In the genomic region with DNA sequence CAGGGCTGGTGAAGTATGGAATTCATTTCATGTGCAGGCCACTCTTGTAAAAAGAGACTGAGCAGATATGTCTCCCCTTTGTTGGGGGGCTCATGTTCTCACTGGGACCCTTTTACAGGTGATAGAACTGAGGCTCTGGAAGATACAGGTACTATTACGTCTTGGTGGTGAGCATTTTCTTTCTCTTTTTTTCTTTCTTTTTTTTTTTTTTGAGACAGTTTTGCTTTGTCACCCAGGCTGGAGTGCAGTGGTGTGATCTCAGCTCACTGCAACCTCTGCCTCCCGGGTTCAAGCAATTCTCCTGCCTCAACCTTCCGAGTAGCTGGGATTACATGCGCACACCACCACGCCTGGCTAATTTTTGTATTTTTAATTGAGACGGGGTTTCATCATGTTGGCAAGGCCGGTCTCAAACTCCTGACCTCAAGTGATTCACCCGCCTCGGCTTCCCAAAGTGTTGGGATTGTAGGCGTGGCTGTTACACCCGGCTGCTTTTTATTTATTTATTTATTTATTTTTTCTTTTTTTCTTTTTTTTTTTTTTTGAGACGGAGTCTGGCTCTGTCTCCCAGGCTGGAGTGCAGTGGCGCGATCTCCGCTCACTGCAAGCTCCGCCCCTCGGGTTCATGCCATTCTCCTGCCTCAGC, we compare ENCODE assay signal across 8 cellular contexts. TPM values are rescaled to one million over a fixed set of nuclear protein-coding genes. Genes with fewer than 3 reads are reported as not detected.
DNase-seq lines count a peak whose midpoint lies in the region; FAIRE-seq and TF ChIP-seq lines count a peak whose summit lies in the region.
"Not testable (repeated sequence)": the region's sequence is repeated elsewhere in the genome, so short reads cannot be mapped to it uniquely, and the experiment has no call there.

No MANE protein-coding gene starts in this region.

- not testable (repeated sequence) for TF ChIP-seq CTCF in H1 (IDR thresholded peaks at IDR 0.05; ENCODE audit: control extremely low read depth in 1 of 3, insufficient read depth in 1 of 3, low read depth in 1 of 3, low read length in 3 of 3)

- not testable (repeated sequence) for H4K5ac ChIP-seq in H1 (ENCODE audit: insufficient read length, low read depth, low read length)

- H3F3A ChIP-seq in GM23248 (ENCODE audit: insufficient read depth) = not testable (repeated sequence)

- not testable (repeated sequence) for H2BK15ac ChIP-seq in H1 (ENCODE audit: low read length); mesenchymal stem cell (ENCODE audit: low read depth, poor library complexity, severe bottlenecking)

- TF ChIP-seq EP300 in H1 (IDR thresholded peaks at IDR 0.05; ENCODE audit: borderline replicate concordance in 1 of 2, low read depth in 2 of 2, low read length in 2 of 2) = not testable (repeated sequence)

- not testable (repeated sequence) for H2AFZ ChIP-seq in GM23248; H1 (ENCODE audit: low read length); mesenchymal stem cell (ENCODE audit: low read depth, low read length)

- not testable (repeated sequence) for TF ChIP-seq RAD21 in H1 (IDR thresholded peaks at IDR 0.05 in 1 of 2, conservative IDR thresholded peaks at IDR 0.05 in 1 of 2; ENCODE audit: low read depth in 2 of 2, low read length in 2 of 2)

- peaks cover 24 to 32% (median 31%) of the 10 kb centered on the region in 11 experiments for H3K27me3 ChIP-seq in BLaER1 treated with 17β-estradiol and CSF1 and Interleukin-3, amounts not matched to agents 10 nM and 100 nM
- not testable (repeated sequence) for H3K27me3 ChIP-seq in GM23248 (replicated peaks; ENCODE audit: insufficient read depth); HUES6 (ENCODE audit: control insufficient read depth, insufficient read depth, low read length); H1 (replicated peaks in 1 of 4; ENCODE audit: control insufficient read depth in 3 of 4, extremely low read depth in 1 of 4, insufficient read depth in 3 of 4, low read length in 3 of 4); iPS DF 6.9 (ENCODE audit: control insufficient read depth, insufficient read depth, low read length); mesenchymal stem cell (ENCODE audit: control insufficient read depth in 1 of 2, insufficient read depth in 1 of 2, low read length in 2 of 2)

- H2BK12ac ChIP-seq in H1 (ENCODE audit: low read depth, low read length); mesenchymal stem cell (ENCODE audit: low read length in 2 of 2): not testable (repeated sequence)

- in situ Hi-C loops in GM23248 (cut with MboI) = not testable (repeated sequence)

- not testable (repeated sequence) for H2BK120ac ChIP-seq in H1 (replicated peaks; ENCODE audit: low read depth, low read length); mesenchymal stem cell (ENCODE audit: low read depth, low read length)

- H3K9me2 ChIP-seq in GM23248 (ENCODE audit: insufficient read depth) = not testable (repeated sequence)

- H4K91ac ChIP-seq in H1 (replicated peaks; ENCODE audit: insufficient read length, low read length); mesenchymal stem cell (ENCODE audit: low read length): not testable (repeated sequence)

- H3K18ac ChIP-seq in H1 (ENCODE audit: extremely low read depth, low read length) = peak overlapping the region; percentile 75; the same call in 1 of the 2 replicates
- H3K18ac ChIP-seq in mesenchymal stem cell (ENCODE audit: low read depth in 1 of 2, low read length in 2 of 2) = not testable (repeated sequence)

- H3K27ac ChIP-seq in BLaER1 treated with 17β-estradiol and CSF1 and Interleukin-3, amounts not matched to agents 10 nM and 100 nM; GM23248; H1 (ENCODE audit: low read depth, low read length); iPS DF 6.9 (ENCODE audit: low read length); mesenchymal stem cell (ENCODE audit: low read length, poor library complexity, severe bottlenecking): not testable (repeated sequence)
- H3K27ac ChIP-seq in HUES6 (ENCODE audit: low read depth, low read length) = peak overlapping the region; percentile 58; the same call in 1 of the 2 replicates
- H3K27ac ChIP-seq in SK-N-MC = peak overlapping the region; percentile 72; the same call in 1 of the 2 replicates

- not testable (repeated sequence) for H3K14ac ChIP-seq in H1 (ENCODE audit: insufficient read length); mesenchymal stem cell (ENCODE audit: low read length in 2 of 2)

- 60 to 68% methylated on average over 16 to 17 of the region's 17 CpGs for WGBS in GM23248 (ENCODE audit: low coverage in 1 of 2, low lambda C conversion rate in 2 of 2, missing lambda C conversion rate in 2 of 2), 2 experiments
- WGBS in H1 (ENCODE audit: extremely low coverage in 1 of 2, insufficient coverage in 1 of 2, insufficient read length in 1 of 2, insufficient replicate concordance in 2 of 2, low coverage in 1 of 2, low lambda C conversion rate in 2 of 2, missing lambda C conversion rate in 1 of 2), 2 experiments = 78% methylated on average over 11 of the region's 17 CpGs; no CpG with 5 or more reads in 1 of the 2 experiments
- no CpG with 5 or more reads among the region's 17 CpGs for WGBS in iPS DF 6.9 (ENCODE audit: insufficient coverage, insufficient read length)
- 92% methylated on average over 12 of the region's 17 CpGs for WGBS in mesenchymal stem cell

- H3K36me3 ChIP-seq in BLaER1 treated with 17β-estradiol and CSF1 and Interleukin-3, amounts not matched to agents 10 nM and 100 nM; GM23248 (ENCODE audit: low read depth); SK-N-MC (ENCODE audit: insufficient read depth, low read length); mesenchymal stem cell (ENCODE audit: control insufficient read depth in 1 of 2, insufficient read depth in 2 of 2, low read depth in 1 of 2, low read length in 2 of 2): not testable (repeated sequence)
- H3K36me3 ChIP-seq in HUES6 (ENCODE audit: control insufficient read depth, insufficient read depth, low read length) = peaks cover 69% of the 10 kb centered on the region
- H3K36me3 ChIP-seq in H1 (ENCODE audit: control insufficient read depth in 2 of 4, insufficient read depth in 4 of 4, low read length in 3 of 4) = peaks cover 9 to 74% (median 25%) of the 10 kb centered on the region in 4 experiments
- peaks cover 24% of the 10 kb centered on the region for H3K36me3 ChIP-seq in iPS DF 6.9 (ENCODE audit: control insufficient read depth, insufficient read depth, low read length)

- not testable (repeated sequence) for H3K9me3 ChIP-seq in BLaER1 treated with 17β-estradiol and CSF1 and Interleukin-3, amounts not matched to agents 10 nM and 100 nM (replicated peaks in 1 of 11); GM23248 (ENCODE audit: low read depth); HUES6 (ENCODE audit: control insufficient read depth, insufficient read depth, low read depth, low read length); SK-N-MC (ENCODE audit: low read depth, low read length); H1 (ENCODE audit: insufficient read depth in 2 of 2, low read depth in 1 of 2, low read length in 1 of 2); iPS DF 6.9 (ENCODE audit: control insufficient read depth, insufficient read depth, low read length); mesenchymal stem cell (ENCODE audit: control insufficient read depth, low read length)

- DNase-seq in GM23248 = peak; percentile 66
- not testable (repeated sequence) for DNase-seq in SK-N-MC (ENCODE audit: low read depth, low spot score); H1 (ENCODE audit: low read depth in 1 of 2, low spot score in 2 of 2); iPS DF 6.9 (ENCODE audit: low read depth, low spot score); mesenchymal stem cell
- peak; percentile 88 for DNase-seq in renal cortical epithelial cell (ENCODE audit: low read depth)

- peaks cover 18 to 42% (median 34%) of the 10 kb centered on the region in 10 experiments for H3K4me1 ChIP-seq in BLaER1 treated with 17β-estradiol and CSF1 and Interleukin-3, amounts not matched to agents 10 nM and 100 nM
- not testable (repeated sequence) for H3K4me1 ChIP-seq in GM23248 (ENCODE audit: insufficient read depth); iPS DF 6.9 (ENCODE audit: control insufficient read depth, insufficient read depth, low read length)
- H3K4me1 ChIP-seq in HUES6 (ENCODE audit: control insufficient read depth, insufficient read depth, low read length) (peaks cover 56% of the 10 kb centered on the region), H1 (replicated peaks in 1 of 4; ENCODE audit: control insufficient read depth in 3 of 4, insufficient read depth in 4 of 4, low read length in 3 of 4) (peaks cover 14 to 27% (median 22%) of the 10 kb centered on the region in 4 experiments), mesenchymal stem cell (ENCODE audit: control insufficient read depth, insufficient read depth, low read depth, low read length) (peaks cover 20% of the 10 kb centered on the region)

- H3K23ac ChIP-seq in H1 (ENCODE audit: insufficient read length); mesenchymal stem cell (ENCODE audit: low read length in 2 of 2): not testable (repeated sequence)

- H3K56ac ChIP-seq in H1 (replicated peaks; ENCODE audit: insufficient read length, low read depth, low read length) = not testable (repeated sequence)

- not testable (repeated sequence) for H3K79me2 ChIP-seq in GM23248 (ENCODE audit: insufficient read depth)
- peaks cover 71 to 90% of the 10 kb centered on the region in 2 experiments for H3K79me2 ChIP-seq in H1 (ENCODE audit: control insufficient read depth in 1 of 2, insufficient read depth in 2 of 2, low read length in 2 of 2)

- H3K79me1 ChIP-seq in H1 (ENCODE audit: low read depth, low read length) = not testable (repeated sequence)
- peaks cover 25% of the 10 kb centered on the region for H3K79me1 ChIP-seq in mesenchymal stem cell (replicated peaks; ENCODE audit: low read length, poor library complexity, severe bottlenecking)

- TF ChIP-seq POLR2A in H1 (IDR thresholded peaks at IDR 0.05; ENCODE audit: control extremely low read depth in 1 of 2, low read depth in 2 of 2, low read length in 2 of 2) = not testable (repeated sequence)

- not testable (repeated sequence) for H3K9ac ChIP-seq in BLaER1 treated with 17β-estradiol and CSF1 and Interleukin-3, amounts not matched to agents 10 nM and 100 nM; GM23248; SK-N-MC (ENCODE audit: insufficient read length); H1 (replicated peaks in 1 of 4; ENCODE audit: extremely low read depth in 1 of 4, low read depth in 3 of 4, low read length in 3 of 4)
- H3K9ac ChIP-seq in HUES6 (ENCODE audit: low read length) (peak overlapping the region; percentile 95), mesenchymal stem cell (ENCODE audit: low read length) (peak overlapping the region; percentile 18)

- CTCF ChIA-PET in H1 (lab: Charles Lee; ENCODE audit: partially characterized antibody) = interaction anchor here (0.6 to 5.9 kb wide), 10 partner anchors 10 to 100 kb away, joined by 3 to 70 read pairs (median 10); a partner anchor contains a TSS

- peak overlapping the region in 9 of 11 experiments; percentile 0 to 100 (median 99); a peak in 12 of 22 replicates for H3K4me2 ChIP-seq in BLaER1 treated with 17β-estradiol and CSF1 and Interleukin-3, amounts not matched to agents 10 nM and 100 nM
- peak overlapping the region; percentile 49 for H3K4me2 ChIP-seq in GM23248 (ENCODE audit: unreplicated experiment)
- H3K4me2 ChIP-seq in H1 (ENCODE audit: insufficient read depth in 1 of 2, low read depth in 2 of 2, low read length in 2 of 2) = peak overlapping the region; percentile 65 to 99
- not testable (repeated sequence) for H3K4me2 ChIP-seq in mesenchymal stem cell (ENCODE audit: low read length, poor library complexity, severe bottlenecking)

- POLR2A ChIA-PET in H1 (lab: Charles Lee; ENCODE audit: partially characterized antibody) = interaction anchor here (0.5 to 14.6 kb wide), 24 partner anchors 11 to 783 kb away, joined by 3 to 239 read pairs (median 7); a partner anchor contains a TSS

- not testable (repeated sequence) for H3K4me3 ChIP-seq in BLaER1 treated with 17β-estradiol and CSF1 and Interleukin-3, amounts not matched to agents 10 nM and 100 nM; GM23248; mesenchymal stem cell (ENCODE audit: insufficient read depth in 1 of 2, low read depth in 1 of 2, low read length in 2 of 2)
- H3K4me3 ChIP-seq in HUES6 (ENCODE audit: low read depth, low read length) = peak overlapping the region; percentile 90
- peak overlapping the region; percentile 17; the same call in 1 of the 2 replicates for H3K4me3 ChIP-seq in SK-N-MC
- peak overlapping the region; percentile 92 to 100 (median 96); a peak in 7 of 8 replicates for H3K4me3 ChIP-seq in H1 (ENCODE audit: extremely low read depth in 1 of 4, insufficient read depth in 2 of 4, low read depth in 3 of 4, low read length in 4 of 4)
- peak overlapping the region; percentile 100; the same call in 1 of the 2 replicates for H3K4me3 ChIP-seq in iPS DF 6.9 (ENCODE audit: low read length)

- not testable (repeated sequence) for H4K8ac ChIP-seq in H1 (ENCODE audit: extremely low read depth, insufficient read depth, low read length); mesenchymal stem cell (ENCODE audit: low read length)

- H4K20me1 ChIP-seq in BLaER1 treated with 17β-estradiol and CSF1 and Interleukin-3, amounts not matched to agents 10 nM and 100 nM = peaks cover 0 to 18% (median 10%) of the 10 kb centered on the region in 11 experiments; a peak in 9 of 22 replicates
- H4K20me1 ChIP-seq in GM23248 (ENCODE audit: insufficient read depth) = not testable (repeated sequence)
- H4K20me1 ChIP-seq in H1 (replicated peaks in 1 of 2; ENCODE audit: control insufficient read depth in 1 of 2, insufficient read depth in 2 of 2, low read length in 2 of 2) = peaks cover 41 to 48% of the 10 kb centered on the region in 2 experiments

- 0 out of 2 replicates have a peak overlapping the region, but pooled peaks have one; percentile 86 for H2BK5ac ChIP-seq in H1 (ENCODE audit: low read depth, low read length)
- H2BK5ac ChIP-seq in mesenchymal stem cell (ENCODE audit: low read depth, low read length, poor library complexity, severe bottlenecking) = not testable (repeated sequence)

- FAIRE-seq in H1 (lab: Jason Lieb, UNC) = not testable (repeated sequence)

- not testable (repeated sequence) for H3K4ac ChIP-seq in H1 (replicated peaks; ENCODE audit: insufficient read length, low read depth, low read length); mesenchymal stem cell (ENCODE audit: low read depth in 1 of 2, low read length in 2 of 2)

- H2AK5ac ChIP-seq in H1 (ENCODE audit: low read depth, low read length); mesenchymal stem cell (ENCODE audit: low read length, severe bottlenecking): not testable (repeated sequence)

- H3K23me2 ChIP-seq in H1 (ENCODE audit: low read depth, low read length) = peaks cover 14% of the 10 kb centered on the region

- not testable (repeated sequence) for H2BK20ac ChIP-seq in H1 (ENCODE audit: low read length)

RNA-seq across cellular contexts. Expression of a gene that starts 3.2 kb away (rescaled TPM):
- total RNA-seq in GM23248 (2014; rRNA removed; shearing (Covaris generic)) = 1.5 and 2.0 TPM in 2 replicates
- polyA plus RNA-seq in GM23248 (2016; fragmentation: Nextera tagmentation; extraction: Ambion mirVana) = 0.81 and 0.85 TPM in 2 replicates
- 1,016 and 1,038 TPM in 2 replicates for total RNA-seq in H1 (2021; fragmentation: NEBNext Ultra II Directional; extraction: Animal tissue kit (Norgen Biotek cat#: 25700))
- polyA plus RNA-seq in H1 (2011; rRNA removed) = 433 and 469 TPM in 2 replicates
- polyA plus RNA-seq in H1 (2011; cell fraction: cytosol; rRNA removed) = 457 TPM
- 676 TPM for polyA plus RNA-seq in H1 (2011; cell fraction: nucleus; rRNA removed)
- polyA plus RNA-seq in H1 (2012, experiment 1 of 2) = 568 to 702 TPM (median 611 TPM) in 4 replicates
- polyA plus RNA-seq in H1 (2012, experiment 2 of 2) = 410 TPM
- 587 TPM for polyA plus RNA-seq in H1 (2013, experiment 1 of 2)
- polyA plus RNA-seq in H1 (2013, experiment 2 of 2) = 555 TPM
- 327 and 359 TPM in 2 replicates for polyA minus RNA-seq in H1 (2011; rRNA and poly(A)+ RNA removed)
- 389 TPM for polyA minus RNA-seq in H1 (2011; cell fraction: cytosol; rRNA and poly(A)+ RNA removed)
- polyA minus RNA-seq in H1 (2011; cell fraction: nucleus; rRNA and poly(A)+ RNA removed) = 257 TPM
- 3.1 TPM for polyA plus RNA-seq in mesenchymal stem cell (2013, experiment 1 of 2)
- polyA plus RNA-seq in mesenchymal stem cell (2013, experiment 2 of 2) = 2.9 TPM
- total RNA-seq in renal cortical epithelial cell = 13.0 and 13.5 TPM in 2 replicates

RNA-seq across cellular contexts. Expression of a gene that starts 22.1 kb away (rescaled TPM):
- 32.0 and 37.0 TPM in 2 replicates for total RNA-seq in GM23248 (2014; rRNA removed; shearing (Covaris generic))
- polyA plus RNA-seq in GM23248 (2016; fragmentation: Nextera tagmentation; extraction: Ambion mirVana) (68.8 and 72.5 TPM in 2 replicates), H1 (2011; rRNA removed) (39.4 and 39.8 TPM in 2 replicates)
- total RNA-seq in H1 (2021; fragmentation: NEBNext Ultra II Directional; extraction: Animal tissue kit (Norgen Biotek cat#: 25700)) = 48.8 and 48.9 TPM in 2 replicates
- 41.8 TPM for polyA plus RNA-seq in H1 (2011; cell fraction: cytosol; rRNA removed)
- 37.4 TPM for polyA plus RNA-seq in H1 (2011; cell fraction: nucleus; rRNA removed)
- 37.7 to 43.8 TPM (median 39.0 TPM) in 4 replicates for polyA plus RNA-seq in H1 (2012, experiment 1 of 2)
- polyA plus RNA-seq in H1 (2012, experiment 2 of 2) = 51.1 TPM
- 50.4 TPM for polyA plus RNA-seq in H1 (2013, experiment 1 of 2)
- 48.5 TPM for polyA plus RNA-seq in H1 (2013, experiment 2 of 2)
- 26.8 and 28.1 TPM in 2 replicates for polyA minus RNA-seq in H1 (2011; rRNA and poly(A)+ RNA removed)
- 16.2 TPM for polyA minus RNA-seq in H1 (2011; cell fraction: cytosol; rRNA and poly(A)+ RNA removed)
- polyA minus RNA-seq in H1 (2011; cell fraction: nucleus; rRNA and poly(A)+ RNA removed) = 27.2 TPM
- 75.5 TPM for polyA plus RNA-seq in mesenchymal stem cell (2013, experiment 1 of 2)
- polyA plus RNA-seq in mesenchymal stem cell (2013, experiment 2 of 2) = 79.7 TPM
- 19.9 and 36.6 TPM in 2 replicates for total RNA-seq in renal cortical epithelial cell

RNA-seq across cellular contexts. Expression of a gene that starts 54.4 kb away (rescaled TPM):
- total RNA-seq in GM23248 (2014; rRNA removed; shearing (Covaris generic)) = 91.3 and 94.8 TPM in 2 replicates
- 77.4 and 82.8 TPM in 2 replicates for polyA plus RNA-seq in GM23248 (2016; fragmentation: Nextera tagmentation; extraction: Ambion mirVana)
- 170 and 173 TPM in 2 replicates for total RNA-seq in H1 (2021; fragmentation: NEBNext Ultra II Directional; extraction: Animal tissue kit (Norgen Biotek cat#: 25700))
- polyA plus RNA-seq in H1 (2011; rRNA removed) = 51.9 and 74.5 TPM in 2 replicates
- polyA plus RNA-seq in H1 (2011; cell fraction: cytosol; rRNA removed) = 98.6 TPM
- polyA plus RNA-seq in H1 (2011; cell fraction: nucleus; rRNA removed) = 20.6 TPM
- 98.2 to 158 TPM (median 111 TPM) in 4 replicates for polyA plus RNA-seq in H1 (2012, experiment 1 of 2)
- polyA plus RNA-seq in H1 (2012, experiment 2 of 2) = 22.4 TPM
- polyA plus RNA-seq in H1 (2013, experiment 1 of 2) = 83.8 TPM
- 85.3 TPM for polyA plus RNA-seq in H1 (2013, experiment 2 of 2)
- 78.7 and 87.3 TPM in 2 replicates for polyA minus RNA-seq in H1 (2011; rRNA and poly(A)+ RNA removed)
- polyA minus RNA-seq in H1 (2011; cell fraction: cytosol; rRNA and poly(A)+ RNA removed) = 59.3 TPM
- polyA minus RNA-seq in H1 (2011; cell fraction: nucleus; rRNA and poly(A)+ RNA removed) = 32.8 TPM
- polyA plus RNA-seq in mesenchymal stem cell (2013, experiment 1 of 2) = 75.9 TPM
- polyA plus RNA-seq in mesenchymal stem cell (2013, experiment 2 of 2) = 76.3 TPM
- 151 and 160 TPM in 2 replicates for total RNA-seq in renal cortical epithelial cell

Comparison
In these comparisons a context has a peak if more than half of its experiments do, and no peak if none do; other contexts are left out.
1. RNA of a gene that starts 3.2 kb away (total RNA-seq): 1,016 to 1,038 TPM in H1; 13.0 to 13.5 TPM in renal cortical epithelial cell and 1.5 to 2.0 TPM in GM23248; every median in the first group is over 10 times any median in the second.